ENCODE assay signal across 6 cellular contexts in the genomic region with DNA sequence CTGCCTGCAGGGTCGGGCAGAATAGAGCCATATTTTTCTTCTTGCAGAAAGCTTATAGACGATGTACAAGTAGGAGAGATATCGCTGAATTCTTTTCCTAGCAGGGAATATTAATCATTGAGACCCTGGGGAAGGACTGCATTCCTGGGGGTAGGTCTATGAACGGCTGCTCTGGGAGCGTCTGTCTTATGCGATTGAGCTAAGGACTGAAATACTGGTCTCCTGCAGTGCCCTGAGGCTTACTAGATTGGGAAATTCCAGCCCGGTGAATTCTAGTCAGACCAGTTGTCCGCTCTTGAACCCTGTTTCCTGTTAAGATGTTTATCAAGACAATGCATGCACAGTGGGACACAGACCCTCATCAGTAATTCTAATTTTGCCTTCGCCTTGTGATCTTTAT.
"Had no signal": no experiment of that assay in that cellular context is flagged by ENCODE, and none has a peak within 500 bp of the region (broad histone marks: within the 10 kb centered on the region; RNA-seq: fewer than 3 reads in every experiment).

No MANE protein-coding gene starts in this region.

- ATAC-seq: HepG2 had no signal

- H3K4me3 Mint-ChIP-seq: H9, IgD-negative memory B cell had no signal

- H3K27ac ChIP-seq: HL-60 had no signal

- H3K27ac Mint-ChIP-seq: H9, IgD-negative memory B cell had no signal

- DNase-seq: GOT3, H9, HCEC 1CT had no signal
